In the genomic region with DNA sequence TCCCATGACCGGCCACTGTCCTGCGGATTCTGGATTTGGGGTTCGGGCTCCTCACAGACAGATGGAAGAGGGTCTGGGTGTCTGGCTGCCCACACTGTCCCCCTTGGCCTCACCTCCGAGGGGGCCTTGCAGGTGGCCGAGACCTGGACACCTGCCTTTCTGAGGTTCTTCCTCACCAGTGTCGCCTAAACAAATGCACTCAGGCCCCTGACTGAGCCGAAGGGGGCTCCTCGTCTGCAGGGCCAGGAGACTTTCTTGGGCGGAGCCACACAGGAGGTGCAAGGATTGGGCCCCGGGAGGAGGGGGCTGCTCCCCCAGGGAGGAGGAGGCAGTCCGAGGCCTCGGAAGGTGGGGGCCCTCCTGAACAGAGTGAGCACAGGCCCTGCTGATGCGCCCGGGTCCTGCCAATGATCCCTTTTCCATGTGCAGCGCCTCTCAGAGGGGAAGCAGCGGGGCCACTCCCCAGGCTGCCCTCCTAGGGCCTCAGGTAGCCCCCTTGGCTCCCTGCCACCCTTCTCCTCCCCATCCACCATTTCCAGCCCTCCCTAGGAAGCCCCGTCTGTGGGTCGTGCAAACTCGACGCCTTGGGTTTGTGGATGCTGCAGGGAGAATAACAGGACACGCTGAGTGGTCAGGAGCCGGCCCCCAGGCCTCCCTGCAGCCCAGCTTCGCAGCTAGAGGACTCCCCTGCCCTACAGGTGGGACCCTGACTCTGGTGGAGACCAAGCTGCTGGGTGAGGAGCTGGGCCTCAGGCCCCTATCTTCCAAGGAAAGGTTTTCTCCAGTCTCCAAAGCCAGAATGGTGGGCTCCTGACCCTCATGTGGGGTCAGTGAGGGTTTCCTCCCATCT, we compare ENCODE assay signal across 8 cellular contexts.
"Had no signal": no experiment of that assay in that cellular context is flagged by ENCODE, and none has a peak within 500 bp of the region (broad histone marks: within the 10 kb centered on the region; RNA-seq: fewer than 3 reads in every experiment).

No MANE protein-coding gene starts in this region.

- H2AFZ ChIP-seq: GM23248 had no signal

- DNase-seq: GM23248, GOT3, H7, HFFc6, KBM-7 had no signal

- H3K9me3 ChIP-seq: HAP-1 had no signal

- H3K27ac ChIP-seq: GM23248 had no signal

- ATAC-seq: HCT116 had no signal

- H3K4me1 ChIP-seq: HAP-1 had no signal

- FAIRE-seq: HTR-8/SVneo had no signal

- H3K4me3 ChIP-seq: GM23248, HAP-1 had no signal

- H3K9ac ChIP-seq: GM23248 had no signal

- H3K36me3 ChIP-seq: HAP-1 had no signal
